16 cellular contexts compared by ENCODE assay signal in genomic region chr22:20225693-20225966, GRCh38. TPM values are rescaled to one million over a fixed set of nuclear protein-coding genes. Genes with fewer than 3 reads are reported as not detected.
DNase-seq lines count a peak whose midpoint lies in the region; ATAC-seq, FAIRE-seq and TF ChIP-seq lines count a peak whose summit lies in the region.
"Had no signal": no experiment of that assay in that cellular context is flagged by ENCODE, and none has a peak within 500 bp of the region (broad histone marks: within the 10 kb centered on the region; RNA-seq: fewer than 3 reads in every experiment).

No MANE protein-coding gene starts in this region.

- H3K23me2 ChIP-seq in H1 (ENCODE audit: low read depth, low read length) = 0 out of 2 replicates have a peak, but pooled peaks cover 4% of the 10 kb centered on the region

- peak overlapping the region in 2 of 3 experiments; percentile 68 to 92 for H3K27ac Mint-ChIP-seq in nephron
- H3K27ac Mint-ChIP-seq: CD8-positive, alpha-beta T cell had no signal

- H3K36me3 ChIP-seq in HepG2 (replicated peaks in 1 of 2; ENCODE audit: control insufficient read depth in 1 of 2, insufficient read depth in 2 of 2, low read length in 2 of 2) (no peaks in the 10 kb centered on the region), right lobe of liver (no peaks in the 10 kb centered on the region), H1 (ENCODE audit: control insufficient read depth in 2 of 4, insufficient read depth in 4 of 4, low read length in 3 of 4) (no peaks in the 10 kb centered on the region), uterus (no peaks in the 10 kb centered on the region), ovary (no peaks in the 10 kb centered on the region)

- H4K5ac ChIP-seq in H1 (ENCODE audit: insufficient read length, low read depth, low read length) = no peak overlapping the region

- 30% methylated on average over 2 of the region's 2 CpGs for WGBS in HepG2 (ENCODE audit: low lambda C conversion rate)
- WGBS in right lobe of liver (ENCODE audit: insufficient coverage, low coverage, low lambda C conversion rate, missing lambda C conversion rate) = no CpG with 5 or more reads among the region's 2 CpGs
- WGBS in H1 (ENCODE audit: extremely low coverage in 1 of 2, insufficient coverage in 1 of 2, insufficient read length in 1 of 2, insufficient replicate concordance in 2 of 2, low coverage in 1 of 2, low lambda C conversion rate in 2 of 2, missing lambda C conversion rate in 1 of 2), 2 experiments = 94% methylated on average over 2 of the region's 2 CpGs; no CpG with 5 or more reads in 1 of the 2 experiments
- WGBS in ovary, 3 donors = 88 to 93% (median 89%) methylated on average over 2 of the region's 2 CpGs

- H3K79me2 ChIP-seq in HepG2 (ENCODE audit: insufficient read depth, low read length) (no peaks in the 10 kb centered on the region), H1 (ENCODE audit: control insufficient read depth in 1 of 2, insufficient read depth in 2 of 2, low read length in 2 of 2) (no peaks in the 10 kb centered on the region)

- H3K4me1 ChIP-seq in HepG2 (ENCODE audit: insufficient read depth, low read length) (0 out of 2 replicates have a peak, but pooled peaks cover 10% of the 10 kb centered on the region), right lobe of liver (peaks cover 0 to 37% (median 17%) of the 10 kb centered on the region in 4 donors), H1 (replicated peaks in 1 of 4; ENCODE audit: control insufficient read depth in 3 of 4, insufficient read depth in 4 of 4, low read length in 3 of 4) (peaks cover 0 to 3% (median 0%) of the 10 kb centered on the region in 4 experiments; a peak in 2 of 7 replicates), uterus (peaks cover 0 to 6% of the 10 kb centered on the region in 2 donors), ovary (ENCODE audit: insufficient read depth) (no peaks in the 10 kb centered on the region)
- H3K4me1 ChIP-seq: A549 had no signal

- DNase-seq in HepG2 (ENCODE audit: low spot score) = no peak
- no peak for DNase-seq in right lobe of liver
- DNase-seq in H1 (ENCODE audit: low read depth in 1 of 2, low spot score in 2 of 2) = no peak
- DNase-seq in uterus = no peak
- no peak for DNase-seq in ovary
- DNase-seq in hypothalamus (lab: John Stamatoyannopoulos, UW) = no peak
- DNase-seq: AML-193; Calu3; CD8-positive, alpha-beta T cell; DMS79 treated with DMSO at 0.1 percent for 48 hours; GF-D8 had no signal

- TF ChIP-seq EP300 in HepG2 (IDR thresholded peaks at IDR 0.05; ENCODE audit: low read depth in 2 of 2, low read length in 2 of 2) = no peak
- no peak for TF ChIP-seq EP300 in HepG2 (CRISPR knock-in tag; IDR thresholded peaks at IDR 0.05; ENCODE audit: borderline replicate concordance)
- TF ChIP-seq EP300 in H1 (IDR thresholded peaks at IDR 0.05; ENCODE audit: borderline replicate concordance in 1 of 2, low read depth in 2 of 2, low read length in 2 of 2) = no peak
- no peak for TF ChIP-seq EP300 in ovary (IDR thresholded peaks at IDR 0.05)

- no peak overlapping the region for H3K4ac ChIP-seq in H1 (replicated peaks; ENCODE audit: insufficient read length, low read depth, low read length)

- H3K9me3 Mint-ChIP-seq in nephron = peaks cover 2% of the 10 kb centered on the region
- H3K9me3 Mint-ChIP-seq: CD8-positive, alpha-beta T cell had no signal

- no peak overlapping the region for H2BK20ac ChIP-seq in H1 (ENCODE audit: low read length)

- CTCF ChIA-PET in HepG2 (lab: Yijun Ruan, JAX; ENCODE audit: low intra/inter-chr PET ratio, low total read pairs) = no interaction called here
- CTCF ChIA-PET in H1 (lab: Charles Lee; ENCODE audit: partially characterized antibody) = interaction anchor here (1.1 to 5.8 kb wide), 3 partner anchors 12 to 69 kb away, joined by 3 to 46 read pairs (median 7); no protein-coding TSS in a partner anchor

- TF ChIP-seq CTCF in HepG2 (CRISPR knock-in tag; IDR thresholded peaks at IDR 0.05) = no peak
- TF ChIP-seq CTCF in right lobe of liver (IDR thresholded peaks at IDR 0.05) = no peak
- TF ChIP-seq CTCF in H1 (IDR thresholded peaks at IDR 0.05; ENCODE audit: control extremely low read depth in 1 of 3, insufficient read depth in 1 of 3, low read depth in 1 of 3, low read length in 3 of 3) = no peak
- no peak for TF ChIP-seq CTCF in nephron (IDR thresholded peaks at IDR 0.05; ENCODE audit: unreplicated experiment in 3 of 3)
- no peak for TF ChIP-seq CTCF in uterus (IDR thresholded peaks at IDR 0.05)
- TF ChIP-seq CTCF in ovary (IDR thresholded peaks at IDR 0.05) = no peak

- no peak overlapping the region for H2BK15ac ChIP-seq in H1 (ENCODE audit: low read length)

- H2BK5ac ChIP-seq in H1 (ENCODE audit: low read depth, low read length) = peak overlapping the region; percentile 7; the same call in 1 of the 2 replicates

- peaks cover 20 to 48% of the 10 kb centered on the region in 2 experiments; a peak in 4 of 5 replicates for H3K27me3 ChIP-seq in HepG2 (ENCODE audit: control insufficient read depth in 1 of 2, insufficient read depth in 2 of 2, low read length in 2 of 2)
- H3K27me3 ChIP-seq in right lobe of liver = no peaks in the 10 kb centered on the region
- H3K27me3 ChIP-seq in H1 (replicated peaks in 1 of 4; ENCODE audit: control insufficient read depth in 3 of 4, extremely low read depth in 1 of 4, insufficient read depth in 3 of 4, low read length in 3 of 4) = no peaks in the 10 kb centered on the region
- no peaks in the 10 kb centered on the region for H3K27me3 ChIP-seq in uterus
- H3K27me3 ChIP-seq in ovary = no peaks in the 10 kb centered on the region

- no peak overlapping the region for H2BK120ac ChIP-seq in H1 (replicated peaks; ENCODE audit: low read depth, low read length)

- peaks cover 5% of the 10 kb centered on the region for H3K36me3 Mint-ChIP-seq in nephron (ENCODE audit: low read depth)
- H3K36me3 Mint-ChIP-seq: CD14-positive monocyte; CD8-positive, alpha-beta T cell had no signal

- no peaks in the 10 kb centered on the region for H3K9me3 ChIP-seq in HepG2 (ENCODE audit: low read length)
- H3K9me3 ChIP-seq in right lobe of liver = no peaks in the 10 kb centered on the region
- H3K9me3 ChIP-seq in H1 (ENCODE audit: insufficient read depth in 2 of 2, low read depth in 1 of 2, low read length in 1 of 2) = peaks cover 3 to 5% of the 10 kb centered on the region in 2 experiments; a peak in 2 of 4 replicates
- no peaks in the 10 kb centered on the region for H3K9me3 ChIP-seq in uterus
- H3K9me3 ChIP-seq in ovary = no peaks in the 10 kb centered on the region
- H3K9me3 ChIP-seq: A549 had no signal

- H3K9ac ChIP-seq in HepG2 (ENCODE audit: insufficient read depth, low read depth, low read length) = no peak overlapping the region
- H3K9ac ChIP-seq in H1 (replicated peaks in 1 of 4; ENCODE audit: extremely low read depth in 1 of 4, low read depth in 3 of 4, low read length in 3 of 4) = no peak overlapping the region

- H3K4me2 ChIP-seq in HepG2 (ENCODE audit: low read depth, low read length) = no peak overlapping the region
- no peak overlapping the region for H3K4me2 ChIP-seq in H1 (ENCODE audit: insufficient read depth in 1 of 2, low read depth in 2 of 2, low read length in 2 of 2)
- H3K4me2 ChIP-seq: A549 had no signal

- no peak overlapping the region for H3K27ac ChIP-seq in HepG2 (ENCODE audit: extremely low read length, insufficient read depth, low read length)
- no peak overlapping the region for H3K27ac ChIP-seq in right lobe of liver
- no peak overlapping the region for H3K27ac ChIP-seq in H1 (ENCODE audit: low read depth, low read length)
- no peak overlapping the region for H3K27ac ChIP-seq in uterus
- H3K27ac ChIP-seq in ovary = no peak overlapping the region
- H3K27ac ChIP-seq: 22Rv1, A549 had no signal

- BruUV-seq in HepG2 (replicated peaks; lab: Mats Ljungman, UMichigan) = no TSS peak

- no peak for TF ChIP-seq RAD21 in HepG2 (CRISPR knock-in tag; IDR thresholded peaks at IDR 0.05)
- TF ChIP-seq RAD21 in H1 (IDR thresholded peaks at IDR 0.05 in 1 of 2, conservative IDR thresholded peaks at IDR 0.05 in 1 of 2; ENCODE audit: low read depth in 2 of 2, low read length in 2 of 2) = no peak

- H2AFZ ChIP-seq in HepG2 (ENCODE audit: low read length) (no peak overlapping the region), H1 (ENCODE audit: low read length) (no peak overlapping the region)

- peaks cover 12% of the 10 kb centered on the region for H3K27me3 Mint-ChIP-seq in nephron (ENCODE audit: low read depth)

- H2BK12ac ChIP-seq in H1 (ENCODE audit: low read depth, low read length) = no peak overlapping the region

- H4K20me1 ChIP-seq in HepG2 (ENCODE audit: insufficient read depth, low read length) (no peaks in the 10 kb centered on the region), H1 (replicated peaks in 1 of 2; ENCODE audit: control insufficient read depth in 1 of 2, insufficient read depth in 2 of 2, low read length in 2 of 2) (peaks cover 0 to 11% of the 10 kb centered on the region in 2 experiments)

- FAIRE-seq in HepG2 (lab: Jason Lieb, UNC) (no peak), H1 (lab: Jason Lieb, UNC) (no peak)
- FAIRE-seq: A549 had no signal

- no peak for ATAC-seq in HepG2
- no peak for ATAC-seq in right lobe of liver
- ATAC-seq in GM21723 (IDR thresholded peaks at IDR 0.05; ENCODE audit: unreplicated experiment) = no peak
- ATAC-seq: A549; CD8-positive, alpha-beta T cell had no signal

- no peaks in the 10 kb centered on the region for H3K79me1 ChIP-seq in H1 (ENCODE audit: low read depth, low read length)

- POLR2A ChIA-PET in HepG2 (lab: Yijun Ruan, JAX) (no interaction called here), H1 (lab: Charles Lee; ENCODE audit: partially characterized antibody) (no interaction called here)

- no peak overlapping the region for H3K18ac ChIP-seq in H1 (ENCODE audit: extremely low read depth, low read length)

- peak overlapping the region; percentile 29; the same call in 1 of the 2 replicates for H2AK5ac ChIP-seq in H1 (ENCODE audit: low read depth, low read length)

- in situ Hi-C loops in HepG2 (cut with HindIII; ENCODE audit: extremely low pct_ligation_motif_present, low pct_unique_long_range_greater_than_20kb) = no loop called here

- H3K4me3 ChIP-seq in HepG2 (replicated peaks in 1 of 3; ENCODE audit: insufficient read depth in 1 of 3, low read depth in 2 of 3, low read length in 3 of 3) = no peak overlapping the region
- H3K4me3 ChIP-seq in right lobe of liver = no peak overlapping the region
- H3K4me3 ChIP-seq in H1 (ENCODE audit: extremely low read depth in 1 of 4, insufficient read depth in 2 of 4, low read depth in 3 of 4, low read length in 4 of 4) = no peak overlapping the region
- H3K4me3 ChIP-seq in uterus = no peak overlapping the region
- H3K4me3 ChIP-seq in ovary = no peak overlapping the region
- H3K4me3 ChIP-seq: A549 had no signal

- peaks cover 30% of the 10 kb centered on the region for H3K4me1 Mint-ChIP-seq in nephron
- H3K4me1 Mint-ChIP-seq: CD14-positive monocyte had no signal

- H3K23ac ChIP-seq in H1 (ENCODE audit: insufficient read length) = no peak overlapping the region

- no peak overlapping the region for H3K14ac ChIP-seq in H1 (ENCODE audit: insufficient read length)

- H4K8ac ChIP-seq in H1 (ENCODE audit: extremely low read depth, insufficient read depth, low read length) = no peak overlapping the region

- intact Hi-C loops in HepG2 (cut with micrococcal nuclease; ENCODE audit: unreplicated experiment) (no loop called here), right lobe of liver (cut with DNase I) (no loop called here), uterus (cut with DNase I; ENCODE audit: low total_unique reads) (no loop called here), ovary (cut with DNase I) (loop anchor here in 1 of 4 donors (5.0 kb wide), 1 partner anchor 48 kb away; no protein-coding TSS in a partner anchor)

- peak overlapping the region in 1 of 3 experiments; percentile 18 for H3K4me3 Mint-ChIP-seq in nephron
- H3K4me3 Mint-ChIP-seq: CD14-positive monocyte; CD8-positive, alpha-beta T cell had no signal

- no peak overlapping the region for H3K56ac ChIP-seq in H1 (replicated peaks; ENCODE audit: insufficient read length, low read depth, low read length)

- TF ChIP-seq POLR2A in HepG2 (IDR thresholded peaks at IDR 0.05; ENCODE audit: insufficient read depth in 1 of 2, low read depth in 2 of 2, low read length in 2 of 2) (no peak), right lobe of liver (IDR thresholded peaks at IDR 0.05) (no peak), H1 (IDR thresholded peaks at IDR 0.05; ENCODE audit: control extremely low read depth in 1 of 2, low read depth in 2 of 2, low read length in 2 of 2) (no peak), uterus (IDR thresholded peaks at IDR 0.05) (no peak), ovary (IDR thresholded peaks at IDR 0.05) (no peak)

- H4K91ac ChIP-seq in H1 (replicated peaks; ENCODE audit: insufficient read length, low read length) = no peak overlapping the region

RNA-seq across cellular contexts. Expression of gene RTN4R, which starts 42.5 kb away (rescaled TPM):
- total RNA-seq in HepG2 (2016; rRNA removed; fragmentation: Illumina TruSeq; extraction: Trizol) (0.11 and 0.22 TPM in 2 replicates), right lobe of liver (10 to 100 TPM in 2 of 6 experiments, 1 to 10 TPM in 4; 3.0 to 12.4 (median 8.5) TPM), uterus (10 to 100 TPM in 1 of 4 donors, 1 to 10 TPM in 1, not detected in 2; 5.0 to 12.9 TPM), ovary (1 to 10 TPM in 4 of 7 donors, under 1 TPM in 3; 0.48 to 8.2 (median 2.2) TPM)
- total RNA-seq in HepG2 (2016; cell fraction: cytosol; rRNA removed; fragmentation: Illumina TruSeq; extraction: Trizol; ENCODE audit: low read depth) = 0.20 and 0.35 TPM in 2 replicates
- total RNA-seq in HepG2 (2016; cell fraction: insoluble cytoplasmic fraction; rRNA removed; fragmentation: Illumina TruSeq; extraction: Trizol) = 0.10 and 0.35 TPM in 2 replicates
- 0.49 and 0.93 TPM in 2 replicates for total RNA-seq in HepG2 (2016; cell fraction: membrane; rRNA removed; fragmentation: Illumina TruSeq; extraction: Trizol)
- total RNA-seq in HepG2 (2016; cell fraction: nucleus; rRNA removed; fragmentation: Illumina TruSeq; extraction: Trizol) = 0.65 TPM in 1 of 2 replicates, not detected in the other
- polyA plus RNA-seq in HepG2 (2011; rRNA removed) (0.54 and 0.77 TPM in 2 replicates), H1 (2011; rRNA removed) (41.3 and 51.5 TPM in 2 replicates), ovary (1 to 10 TPM in 1 of 2 donors, not detected in 1; 1.5 TPM)
- polyA plus RNA-seq in HepG2 (2011; cell fraction: cytosol; rRNA removed) = 0.36 and 1.4 TPM in 2 replicates
- 0.54 and 1.4 TPM in 2 replicates for polyA plus RNA-seq in HepG2 (2011; cell fraction: nucleus; rRNA removed)
- 0.07 and 0.17 TPM in 2 replicates for polyA plus RNA-seq in HepG2 (2012)
- 0.42 and 0.51 TPM in 2 replicates for polyA plus RNA-seq in HepG2 (2016; cell fraction: cytosol; fragmentation: Illumina TruSeq; extraction: Trizol; ENCODE audit: low read depth)
- 0.57 and 0.67 TPM in 2 replicates for polyA plus RNA-seq in HepG2 (2016; cell fraction: insoluble cytoplasmic fraction; fragmentation: Illumina TruSeq; extraction: Trizol; ENCODE audit: low read depth)
- 0.86 and 1.3 TPM in 2 replicates for polyA plus RNA-seq in HepG2 (2016; cell fraction: membrane; fragmentation: Illumina TruSeq; extraction: Trizol; ENCODE audit: low read depth)
- 0.70 and 1.5 TPM in 2 replicates for polyA plus RNA-seq in HepG2 (2016; cell fraction: nucleus; fragmentation: Illumina TruSeq; extraction: Trizol; ENCODE audit: insufficient read depth, low read depth)
- 2.3 and 4.0 TPM in 2 replicates for polyA minus RNA-seq in HepG2 (2011; rRNA and poly(A)+ RNA removed; ENCODE audit: low replicate concordance)
- 0.99 and 1.4 TPM in 2 replicates for polyA minus RNA-seq in HepG2 (2011; cell fraction: cytosol; rRNA and poly(A)+ RNA removed)
- not detected in 2 replicates for polyA minus RNA-seq in HepG2 (2011; cell fraction: nucleus; rRNA and poly(A)+ RNA removed)
- total RNA-seq in H1 (2021; fragmentation: NEBNext Ultra II Directional; extraction: Animal tissue kit (Norgen Biotek cat#: 25700)) = 21.8 and 22.5 TPM in 2 replicates
- polyA plus RNA-seq in H1 (2011; cell fraction: cytosol; rRNA removed) = 24.6 TPM
- 24.0 TPM for polyA plus RNA-seq in H1 (2011; cell fraction: nucleus; rRNA removed)
- 11.0 to 25.6 TPM (median 23.1 TPM) in 4 replicates for polyA plus RNA-seq in H1 (2012, experiment 1 of 2)
- 19.1 TPM for polyA plus RNA-seq in H1 (2012, experiment 2 of 2)
- polyA plus RNA-seq in H1 (2013, experiment 1 of 2) = 30.2 TPM
- polyA plus RNA-seq in H1 (2013, experiment 2 of 2) = 29.2 TPM
- polyA minus RNA-seq in H1 (2011; rRNA and poly(A)+ RNA removed) = 10.5 and 13.6 TPM in 2 replicates
- 23.1 TPM for polyA minus RNA-seq in H1 (2011; cell fraction: cytosol; rRNA and poly(A)+ RNA removed)
- 9.8 TPM for polyA minus RNA-seq in H1 (2011; cell fraction: nucleus; rRNA and poly(A)+ RNA removed)
- polyA plus RNA-seq: CD14-positive monocyte had no signal
